Comparison of ENCODE assay signal across 8 cellular contexts in the genomic region with DNA sequence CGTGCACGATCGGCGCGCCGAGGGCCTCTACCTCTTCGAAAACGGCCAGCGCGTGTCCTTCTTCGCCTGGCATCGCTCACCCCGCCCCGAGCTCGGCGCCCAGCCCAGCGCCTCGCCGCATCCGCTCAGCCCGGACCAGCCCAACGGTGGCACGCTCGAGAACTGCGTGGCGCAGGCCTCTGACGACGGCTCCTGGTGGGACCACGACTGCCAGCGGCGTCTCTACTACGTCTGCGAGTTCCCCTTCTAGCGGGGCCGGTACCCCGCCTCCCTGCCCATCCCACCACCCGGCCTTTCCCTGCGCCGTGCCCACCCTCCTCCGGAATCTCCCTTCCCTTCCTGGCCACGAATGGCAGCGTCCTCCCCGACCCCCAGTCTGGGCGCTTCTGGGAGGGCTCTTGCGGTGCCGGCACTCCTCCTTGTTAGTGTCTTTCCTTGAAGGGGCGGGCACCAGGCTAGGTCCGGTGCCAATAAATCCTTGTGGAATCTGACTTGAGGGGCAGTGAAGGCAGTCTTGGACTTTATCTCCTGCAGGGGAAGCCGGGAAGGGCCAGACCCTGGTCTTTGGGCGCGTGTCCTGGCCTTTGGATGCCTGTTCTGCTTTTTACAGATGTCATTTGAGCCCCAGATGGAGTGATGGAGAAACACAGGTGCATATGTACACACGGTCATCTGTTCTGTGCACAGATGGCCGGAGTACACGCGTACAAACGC. TPM values are rescaled to one million over a fixed set of nuclear protein-coding genes. Genes with fewer than 3 reads are reported as not detected.
A peak's percentile ranks its signal among the peaks of the same experiment; 100 is the strongest.
DNase-seq lines count a peak whose midpoint lies in the region; ATAC-seq and TF ChIP-seq lines count a peak whose summit lies in the region.

No MANE protein-coding gene starts in this region.

- H3K36me3 Mint-ChIP-seq in chondrocyte (ENCODE audit: low read depth) = no peaks in the 10 kb centered on the region

- in situ Hi-C loops in KBM-7 (cut with MboI; ENCODE audit: low pct_unique_long_range_greater_than_20kb, low sequenced_read_pairs) = no loop called here

- ATAC-seq in GM18858 (IDR thresholded peaks at IDR 0.05; ENCODE audit: unreplicated experiment) = peak; percentile 21

- H3K36me3 ChIP-seq in mucosa of rectum (ENCODE audit: control insufficient read depth in 2 of 2, insufficient read depth in 2 of 2, low read length in 2 of 2) = no peaks in the 10 kb centered on the region

- H3K9me3 Mint-ChIP-seq in chondrocyte (ENCODE audit: low read depth) = no peaks in the 10 kb centered on the region

- H3K4me1 ChIP-seq in mucosa of rectum (ENCODE audit: control insufficient read depth in 2 of 2, insufficient read depth in 2 of 2, low read length in 2 of 2) = peaks cover 3 to 11% of the 10 kb centered on the region in 2 donors

- H3K27ac Mint-ChIP-seq in chondrocyte (ENCODE audit: unreplicated experiment) = peak overlapping the region; percentile 63

- H3K27me3 Mint-ChIP-seq in chondrocyte (ENCODE audit: low read depth) = peaks cover 9% of the 10 kb centered on the region

- H3K4me1 Mint-ChIP-seq in chondrocyte (ENCODE audit: low read depth) = peaks cover 16% of the 10 kb centered on the region

- DNase-seq in HT-29 (ENCODE audit: low spot score) (peak; percentile 22), chondrocyte (ENCODE audit: low spot score) (no peak), KBM-7 (no peak), dermis blood vessel endothelial cell (no peak), MV-4-11 (lab: John Stamatoyannopoulos, UW) (no peak), NCI-H1417 (lab: John Stamatoyannopoulos, UW) (no peak)

- no peak overlapping the region for H3K27ac ChIP-seq in mucosa of rectum (ENCODE audit: low read depth in 2 of 2, low read length in 2 of 2)

- no peaks in the 10 kb centered on the region for H3K9me3 ChIP-seq in mucosa of rectum (ENCODE audit: control insufficient read depth in 2 of 2, low read length in 2 of 2)

- peak overlapping the region; percentile 59 to 73 for H3K4me3 ChIP-seq in mucosa of rectum (ENCODE audit: low read length in 2 of 2)

- H3K27me3 ChIP-seq in mucosa of rectum (ENCODE audit: control insufficient read depth in 2 of 2, insufficient read depth in 2 of 2, low read length in 2 of 2) = peaks cover 19 to 29% of the 10 kb centered on the region in 2 donors

- peak overlapping the region; percentile 41 to 67 for H3K9ac ChIP-seq in mucosa of rectum (ENCODE audit: low read depth in 1 of 2, low read length in 2 of 2)

- H3K4me3 Mint-ChIP-seq in chondrocyte (ENCODE audit: unreplicated experiment) = peak overlapping the region; percentile 86

- TF ChIP-seq CTCF in chondrocyte (IDR thresholded peaks at IDR 0.05) = no peak

RNA-seq across cellular contexts. Expression of gene CLEC11A, which starts 2.2 kb away (rescaled TPM):
- total RNA-seq in HT-29 (2014; rRNA removed; shearing (Covaris generic)) = 3.5 and 4.0 TPM in 2 replicates
- 2.9 to 5.4 TPM (median 5.1 TPM) in 3 replicates for total RNA-seq in chondrocyte
- total RNA-seq in dermis blood vessel endothelial cell = 0.17 and 0.84 TPM in 2 replicates

RNA-seq across cellular contexts. Expression of gene SHANK1, which starts 5.8 kb away (rescaled TPM):
- not detected in 2 replicates for total RNA-seq in HT-29 (2014; rRNA removed; shearing (Covaris generic))
- total RNA-seq in chondrocyte (0.27 to 0.65 TPM (median 0.41 TPM) in 3 replicates), dermis blood vessel endothelial cell (0.09 and 0.17 TPM in 2 replicates)

RNA-seq across cellular contexts. Expression of gene GPR32, which starts 44.9 kb away (rescaled TPM):
- total RNA-seq in HT-29 (2014; rRNA removed; shearing (Covaris generic)) = not detected in 2 replicates
- not detected in 3 replicates for total RNA-seq in chondrocyte
- not detected in 2 replicates for total RNA-seq in dermis blood vessel endothelial cell
